ENCODE assay signal across 8 cellular contexts in genomic region chr16:48556913-48557351, GRCh38. TPM values are rescaled to one million over a fixed set of nuclear protein-coding genes. Genes with fewer than 3 reads are reported as not detected.
A peak's percentile ranks its signal among the peaks of the same experiment; 100 is the strongest.
DNase-seq lines count a peak whose midpoint lies in the region; ATAC-seq lines count a peak whose summit lies in the region.

No MANE protein-coding gene starts in this region.

- H3K18ac ChIP-seq in trophoblast cell (ENCODE audit: low read length): no peak overlapping the region

- H2BK12ac ChIP-seq in trophoblast cell (ENCODE audit: low read length): no peak overlapping the region

- peaks cover 1% of the 10 kb centered on the region for H3K9me3 ChIP-seq in trophoblast cell (ENCODE audit: insufficient read depth, low read depth, low read length)

- intact Hi-C loops in sciatic nerve (cut with DNase I): no loop called here

- no peak overlapping the region for H3K14ac ChIP-seq in trophoblast cell (ENCODE audit: low read length)

- H3K23ac ChIP-seq in trophoblast cell (ENCODE audit: low read length): peak overlapping the region; percentile 66

- H3K79me1 ChIP-seq in trophoblast cell (ENCODE audit: low read length): no peaks in the 10 kb centered on the region

- WGBS in trophoblast cell (ENCODE audit: extremely low coverage, insufficient coverage, insufficient read length): no CpG with 5 or more reads among the region's 2 CpGs

- no peak overlapping the region for H3K4me3 ChIP-seq in trophoblast cell (ENCODE audit: low read depth, low read length)

- ATAC-seq in GM19023 (IDR thresholded peaks at IDR 0.05; ENCODE audit: unreplicated experiment) (peak; percentile 82), HG03378 (IDR thresholded peaks at IDR 0.05; ENCODE audit: unreplicated experiment) (peak; percentile 95), sciatic nerve (no peak)

- no peak overlapping the region for H2BK120ac ChIP-seq in trophoblast cell (ENCODE audit: insufficient read depth, low read length, poor library complexity)

- no peaks in the 10 kb centered on the region for H3K27me3 Mint-ChIP-seq in activated naive CD8-positive, alpha-beta T cell

- peaks cover 5 to 20% of the 10 kb centered on the region in 2 experiments for H3K36me3 ChIP-seq in trophoblast cell (ENCODE audit: control insufficient read depth in 1 of 2, insufficient read depth in 2 of 2, low read length in 2 of 2)

- H3K4me1 Mint-ChIP-seq in activated naive CD8-positive, alpha-beta T cell (ENCODE audit: low read depth): peaks cover 94% of the 10 kb centered on the region

- no peak overlapping the region for H3K4ac ChIP-seq in trophoblast cell (ENCODE audit: low read depth, low read length)

- H3K27ac ChIP-seq in trophoblast cell (ENCODE audit: low read depth, low read length): no peak overlapping the region

- H4K8ac ChIP-seq in trophoblast cell (ENCODE audit: low read depth, low read length): no peak overlapping the region

- no peaks in the 10 kb centered on the region for H3K27me3 ChIP-seq in trophoblast cell (ENCODE audit: insufficient read depth, low read length)

- no peak overlapping the region for H2AFZ ChIP-seq in trophoblast cell (ENCODE audit: insufficient read depth, low read length, poor library complexity)

- H3K9ac ChIP-seq in trophoblast cell (ENCODE audit: low read length): no peak overlapping the region

- no peak overlapping the region for H3K4me2 ChIP-seq in trophoblast cell (ENCODE audit: low read length)

- H3K4me3 Mint-ChIP-seq in activated naive CD8-positive, alpha-beta T cell: peak overlapping the region; percentile 73

- no peaks in the 10 kb centered on the region for H3K79me2 ChIP-seq in trophoblast cell (ENCODE audit: control insufficient read depth, insufficient read depth, low read length, poor library complexity)

- H2BK5ac ChIP-seq in trophoblast cell (ENCODE audit: low read depth, low read length, poor library complexity): no peak overlapping the region

- peaks cover 21% of the 10 kb centered on the region for H3K36me3 Mint-ChIP-seq in activated naive CD8-positive, alpha-beta T cell

- H3K27ac Mint-ChIP-seq in activated naive CD8-positive, alpha-beta T cell: peak overlapping the region; percentile 93

- H3K9me3 Mint-ChIP-seq in activated naive CD8-positive, alpha-beta T cell (ENCODE audit: low read depth): no peaks in the 10 kb centered on the region

- no peak overlapping the region for H4K12ac ChIP-seq in trophoblast cell (ENCODE audit: low read depth, low read length)

- no peak overlapping the region for H4K91ac ChIP-seq in trophoblast cell (ENCODE audit: low read depth, low read length)

- DNase-seq in A172 (ENCODE audit: low spot score): peak; percentile 47
- DNase-seq in trophoblast cell: no peak
- DNase-seq in foreskin melanocyte: no peak
- no peak for DNase-seq in superior temporal gyrus (ENCODE audit: extremely low spot score)
- DNase-seq in sciatic nerve (ENCODE audit: low spot score): no peak

- no peak overlapping the region for H2AK5ac ChIP-seq in trophoblast cell (ENCODE audit: low read length)

- H3K4me1 ChIP-seq in trophoblast cell (ENCODE audit: control insufficient read depth in 1 of 2, insufficient read depth in 2 of 2, low read length in 2 of 2): no peaks in the 10 kb centered on the region

RNA-seq across cellular contexts. Expression of gene N4BP1, which starts 53.0 kb away (rescaled TPM):
- total RNA-seq in A172 (2014; rRNA removed; shearing (Covaris generic)): 34.8 and 41.4 TPM in 2 replicates
- polyA plus RNA-seq in trophoblast cell (2013): 26.2 and 28.6 TPM in 2 replicates
- 48.5 TPM for total RNA-seq in sciatic nerve
